In the genomic region with DNA sequence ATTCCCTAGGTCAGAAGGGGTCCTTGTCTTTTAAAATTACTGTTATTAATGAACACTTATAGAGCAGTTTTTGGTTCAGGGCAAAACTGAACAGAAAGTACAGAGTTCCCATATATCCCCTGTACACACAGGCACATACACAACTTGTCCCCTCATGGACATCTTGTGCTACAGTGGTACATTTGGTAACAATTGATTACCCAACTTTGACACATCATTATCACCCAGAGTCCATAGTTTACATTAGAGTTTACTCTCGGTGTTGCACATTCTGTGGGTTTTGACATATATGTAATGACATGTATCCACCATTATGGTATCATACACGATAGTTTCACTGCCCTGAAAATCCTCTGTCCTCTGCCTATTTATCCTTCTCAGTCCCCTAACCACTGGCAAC, we compare ENCODE assay signal across 12 cellular contexts. TPM values are rescaled to one million over a fixed set of nuclear protein-coding genes. Genes with fewer than 3 reads are reported as not detected.
DNase-seq lines count a peak whose midpoint lies in the region; ATAC-seq and TF ChIP-seq lines count a peak whose summit lies in the region.
"Had no signal": no experiment of that assay in that cellular context is flagged by ENCODE, and none has a peak within 500 bp of the region (broad histone marks: within the 10 kb centered on the region; RNA-seq: fewer than 3 reads in every experiment).

No MANE protein-coding gene starts in this region.

- no peaks in the 10 kb centered on the region for H4K20me1 ChIP-seq in DND-41 (ENCODE audit: insufficient read depth, low read length)

- peaks cover 12% of the 10 kb centered on the region for H3K27me3 Mint-ChIP-seq in osteocyte (ENCODE audit: unreplicated experiment)

- no peaks in the 10 kb centered on the region for H3K9me3 Mint-ChIP-seq in osteocyte (ENCODE audit: unreplicated experiment)

- H3K27me3 ChIP-seq in DND-41 (ENCODE audit: insufficient read depth, low read length, poor library complexity) (no peaks in the 10 kb centered on the region), MG63 (0 out of 2 replicates have a peak, but pooled peaks cover 3% of the 10 kb centered on the region), dorsolateral prefrontal cortex (no peaks in the 10 kb centered on the region)
- H3K27me3 ChIP-seq: upper lobe of left lung had no signal

- TF ChIP-seq CTCF in DND-41 (IDR thresholded peaks at IDR 0.05; ENCODE audit: borderline replicate concordance, extremely low read depth, low read length, poor library complexity, severe bottlenecking) = no peak
- TF ChIP-seq CTCF in dorsolateral prefrontal cortex (IDR thresholded peaks at IDR 0.05 in 54 of 56, conservative IDR thresholded peaks at IDR 0.05 in 2 of 56; ENCODE audit: low read depth in 1 of 56, partially characterized antibody in 56 of 56) = no peak
- TF ChIP-seq CTCF in osteocyte (IDR thresholded peaks at IDR 0.05) = no peak

- H3K4me1 Mint-ChIP-seq in osteocyte (ENCODE audit: unreplicated experiment) = peaks cover 35% of the 10 kb centered on the region

- H2AFZ ChIP-seq in DND-41 (ENCODE audit: low read depth, low read length) = peak overlapping the region; percentile 92

- intact Hi-C loops in dorsolateral prefrontal cortex (cut with DNase I) = no loop called here

- peak overlapping the region; percentile 82 for H3K9ac ChIP-seq in DND-41 (ENCODE audit: low read depth, low read length)

- H3K79me2 ChIP-seq in DND-41 (ENCODE audit: insufficient read depth, low read length) = peaks cover 46% of the 10 kb centered on the region

- H3K4me3 ChIP-seq in DND-41 (ENCODE audit: low read depth in 1 of 2, low read length in 2 of 2) (peak overlapping the region; percentile 67 to 81; a peak in 3 of 4 replicates), MG63 (peak overlapping the region; percentile 74), dorsolateral prefrontal cortex (peak overlapping the region in 55 of 59 donors; percentile 71 to 100 (median 90))

- H3K36me3 ChIP-seq in DND-41 (ENCODE audit: insufficient read depth, low read length) = no peaks in the 10 kb centered on the region
- peaks cover 4% of the 10 kb centered on the region; the same call in 1 of the 2 replicates for H3K36me3 ChIP-seq in MG63
- H3K36me3 ChIP-seq: upper lobe of left lung had no signal

- no peak overlapping the region; the same call in 1 of the 2 replicates for H3K27ac ChIP-seq in DND-41 (ENCODE audit: low read length)
- H3K27ac ChIP-seq in dorsolateral prefrontal cortex = peak overlapping the region in 1 of 59 donors; percentile 87

- DNase-seq in DND-41 = no peak
- DNase-seq in MG63 = no peak
- no peak for DNase-seq in dorsolateral prefrontal cortex
- DNase-seq in osteocyte (ENCODE audit: extremely low spot score, unreplicated experiment) = no peak
- DNase-seq in OCI-M2 (lab: John Stamatoyannopoulos, UW; ENCODE audit: unreplicated experiment) = no peak
- DNase-seq in activated CD4-positive, CD25-positive, alpha-beta regulatory T cell (lab: John Stamatoyannopoulos, UW) = no peak
- DNase-seq in NCI-H187 (lab: John Stamatoyannopoulos, UW) = no peak
- no peak for DNase-seq in glomerular visceral epithelial cell (ENCODE audit: extremely low spot score)
- DNase-seq: activated CD4-positive, CD25-positive, alpha-beta regulatory T cell treated with anti-CD3 and anti-CD28 coated beads, Interleukin-2, amount 50 U/mL, for 72 hours had no signal

- no peak for ATAC-seq in DND-41 (ENCODE audit: insufficient read depth, low read depth)

- H3K4me3 Mint-ChIP-seq in osteocyte (ENCODE audit: unreplicated experiment) = peak overlapping the region; percentile 100

- H3K4me2 ChIP-seq in DND-41 (ENCODE audit: insufficient read depth, low read length) = peak overlapping the region; percentile 93

- H3K9me3 ChIP-seq in DND-41 (ENCODE audit: insufficient read depth, low read length, severe bottlenecking) (no peaks in the 10 kb centered on the region), MG63 (no peaks in the 10 kb centered on the region)
- H3K9me3 ChIP-seq: upper lobe of left lung had no signal

- H3K36me3 Mint-ChIP-seq in osteocyte (ENCODE audit: unreplicated experiment) = peaks cover 3% of the 10 kb centered on the region

- no peak overlapping the region for H3K27ac Mint-ChIP-seq in osteocyte (ENCODE audit: unreplicated experiment)

- H3K4me1 ChIP-seq in DND-41 (ENCODE audit: insufficient read depth, low read length) = peaks cover 36% of the 10 kb centered on the region

RNA-seq across cellular contexts. Expression of gene EDC3, which starts 1.0 kb away (rescaled TPM):
- total RNA-seq in MG63 (2014; rRNA removed; shearing (Covaris generic); ENCODE audit: low replicate concordance) = 18.2 and 22.1 TPM in 2 replicates
- 10 to 100 TPM; 27.4 to 63.8 (median 38.5) TPM for total RNA-seq in dorsolateral prefrontal cortex
- 42.9 and 54.2 TPM in 2 replicates for total RNA-seq in osteocyte

RNA-seq across cellular contexts. Expression of gene CYP1A1, which starts 28.5 kb away (rescaled TPM):
- 11.6 and 15.7 TPM in 2 replicates for total RNA-seq in MG63 (2014; rRNA removed; shearing (Covaris generic); ENCODE audit: low replicate concordance)
- total RNA-seq in dorsolateral prefrontal cortex = 1 to 10 TPM in 10 of 120 experiments, under 1 TPM in 85, not detected in 25; 0.18 to 4.9 (median 0.48) TPM
- 0.18 and 0.24 TPM in 2 replicates for total RNA-seq in osteocyte

RNA-seq across cellular contexts. Expression of gene CYP1A2, which starts 51.8 kb away (rescaled TPM):
- total RNA-seq in MG63 (2014; rRNA removed; shearing (Covaris generic); ENCODE audit: low replicate concordance) = 0.23 TPM in 1 of 2 replicates, not detected in the other
- total RNA-seq in dorsolateral prefrontal cortex (not detected), osteocyte (not detected in 2 replicates)
- total RNA-seq: M059J, posterior vena cava had no signal
